21 cellular contexts compared by ENCODE assay signal in the genomic region with DNA sequence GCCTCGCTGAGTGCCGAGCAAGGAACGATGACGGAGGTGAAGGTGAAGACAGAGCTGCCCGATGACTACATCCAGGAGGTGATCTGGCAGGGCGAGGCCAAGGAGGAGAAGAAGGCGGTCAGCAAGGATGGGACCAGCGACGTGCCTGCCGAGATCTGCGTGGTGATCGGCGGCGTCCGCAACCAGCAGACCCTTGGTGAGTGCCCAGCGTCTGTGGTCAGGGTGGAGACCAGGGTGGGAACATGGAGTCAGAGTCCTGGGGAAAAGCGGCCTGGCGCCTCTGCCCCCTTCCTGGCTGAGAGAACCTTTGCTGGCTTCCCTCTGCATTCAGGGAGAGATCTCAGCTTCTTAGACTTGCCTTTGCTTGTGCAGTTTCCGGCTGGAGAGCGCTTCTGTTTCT.
DNase-seq lines count a peak whose midpoint lies in the region; ATAC-seq and TF ChIP-seq lines count a peak whose summit lies in the region.
"Had no signal": no experiment of that assay in that cellular context is flagged by ENCODE, and none has a peak within 500 bp of the region (broad histone marks: within the 10 kb centered on the region; RNA-seq: fewer than 3 reads in every experiment).

No MANE protein-coding gene starts in this region.

- peak overlapping the region; percentile 21 for H3K27ac Mint-ChIP-seq in mesothelial cell of epicardium
- peak overlapping the region; percentile 84 for H3K27ac Mint-ChIP-seq in progenitor cell of endocrine pancreas
- no peak overlapping the region for H3K27ac Mint-ChIP-seq in naive thymus-derived CD8-positive, alpha-beta T cell
- H3K27ac Mint-ChIP-seq in stimulated activated effector memory CD8-positive, alpha-beta T cell treated with anti-CD3 and anti-CD28 coated beads, Interleukin-12 subunit alpha, Interleukin-12 subunit beta, amount 100 ng/mL, for 72 hours, result no peak overlapping the region

- H3K36me3 Mint-ChIP-seq in mesothelial cell of epicardium, result peaks cover 24% of the 10 kb centered on the region
- H3K36me3 Mint-ChIP-seq in progenitor cell of endocrine pancreas (ENCODE audit: insufficient read depth), result peaks cover 12% of the 10 kb centered on the region
- peaks cover 0 to 12% (median 0%) of the 10 kb centered on the region in 3 donors for H3K36me3 Mint-ChIP-seq in naive thymus-derived CD8-positive, alpha-beta T cell
- H3K36me3 Mint-ChIP-seq in stimulated activated effector memory CD8-positive, alpha-beta T cell treated with anti-CD3 and anti-CD28 coated beads, Interleukin-12 subunit alpha, Interleukin-12 subunit beta, amount 100 ng/mL, for 72 hours, result no peaks in the 10 kb centered on the region

- H3K4me3 ChIP-seq in ascending aorta, result no peak overlapping the region
- no peak overlapping the region for H3K4me3 ChIP-seq in coronary artery
- H3K4me3 ChIP-seq: K562 had no signal

- POLR2A ChIA-PET in naive thymus-derived CD8-positive, alpha-beta T cell (lab: Charles Lee), result no interaction called here

- no peak for DNase-seq in ascending aorta (ENCODE audit: low spot score in 2 of 2)
- DNase-seq in coronary artery (ENCODE audit: low spot score), result no peak
- DNase-seq in mesothelial cell of epicardium (ENCODE audit: low spot score in 2 of 2, unreplicated experiment in 2 of 2), result no peak
- DNase-seq in progenitor cell of endocrine pancreas (ENCODE audit: low spot score, unreplicated experiment), result no peak
- no peak for DNase-seq in naive thymus-derived CD8-positive, alpha-beta T cell
- no peak for DNase-seq in stimulated activated effector memory CD8-positive, alpha-beta T cell treated with anti-CD3 and anti-CD28 coated beads, Interleukin-12 subunit alpha, Interleukin-12 subunit beta, amount 100 ng/mL, for 72 hours (ENCODE audit: low spot score in 2 of 2)
- DNase-seq: Caco-2; CD4-positive, alpha-beta memory T cell; GDM1; Kasumi-1; NCI-H1436; NCI-H187; NCI-H2081 treated with DMSO at 0.1 percent for 48 hours; NCI-H2171; NCI-H226; NCI-H510A; NCI-H69; RPMI8226 had no signal

- peaks cover 30 to 47% of the 10 kb centered on the region in 2 donors for H3K4me1 ChIP-seq in ascending aorta
- H3K4me1 ChIP-seq: Caco-2 had no signal

- H3K27me3 Mint-ChIP-seq in mesothelial cell of epicardium (ENCODE audit: low read depth) (no peaks in the 10 kb centered on the region), progenitor cell of endocrine pancreas (no peaks in the 10 kb centered on the region)
- no peaks in the 10 kb centered on the region for H3K27me3 Mint-ChIP-seq in naive thymus-derived CD8-positive, alpha-beta T cell
- H3K27me3 Mint-ChIP-seq: CD4-positive, alpha-beta memory T cell had no signal

- no peaks in the 10 kb centered on the region for H3K36me3 ChIP-seq in ascending aorta

- H3K4me1 Mint-ChIP-seq in mesothelial cell of epicardium (no peaks in the 10 kb centered on the region), progenitor cell of endocrine pancreas (ENCODE audit: low read depth) (peaks cover 8% of the 10 kb centered on the region)
- peaks cover 7 to 21% (median 12%) of the 10 kb centered on the region in 4 donors for H3K4me1 Mint-ChIP-seq in naive thymus-derived CD8-positive, alpha-beta T cell
- H3K4me1 Mint-ChIP-seq in stimulated activated effector memory CD8-positive, alpha-beta T cell treated with anti-CD3 and anti-CD28 coated beads, Interleukin-12 subunit alpha, Interleukin-12 subunit beta, amount 100 ng/mL, for 72 hours, result no peaks in the 10 kb centered on the region

- TF ChIP-seq CTCF in ascending aorta (IDR thresholded peaks at IDR 0.05) (no peak), coronary artery (IDR thresholded peaks at IDR 0.05) (no peak), mesothelial cell of epicardium (IDR thresholded peaks at IDR 0.05; ENCODE audit: unreplicated experiment) (no peak), progenitor cell of endocrine pancreas (IDR thresholded peaks at IDR 0.05; ENCODE audit: unreplicated experiment) (no peak)

- intact Hi-C loops in ascending aorta (cut with DNase I), result loop anchor here (2.0 kb wide), 1 partner anchor 60 kb away; no protein-coding TSS in a partner anchor

- H3K27ac ChIP-seq in ascending aorta (peak overlapping the region; percentile 74 to 83), coronary artery (peak overlapping the region; percentile 55 to 85)

- H3K4me3 Mint-ChIP-seq in mesothelial cell of epicardium (no peak overlapping the region), progenitor cell of endocrine pancreas (ENCODE audit: low read depth) (no peak overlapping the region)
- H3K4me3 Mint-ChIP-seq in naive thymus-derived CD8-positive, alpha-beta T cell, result no peak overlapping the region
- H3K4me3 Mint-ChIP-seq in stimulated activated effector memory CD8-positive, alpha-beta T cell treated with anti-CD3 and anti-CD28 coated beads, Interleukin-12 subunit alpha, Interleukin-12 subunit beta, amount 100 ng/mL, for 72 hours, result no peak overlapping the region
- H3K4me3 Mint-ChIP-seq: CD4-positive, alpha-beta memory T cell had no signal

- H3K9me3 ChIP-seq in ascending aorta, result no peaks in the 10 kb centered on the region
- H3K9me3 ChIP-seq: Caco-2 had no signal

- no peaks in the 10 kb centered on the region for H3K27me3 ChIP-seq in ascending aorta

- ATAC-seq in HG02884 (IDR thresholded peaks at IDR 0.05; ENCODE audit: unreplicated experiment) (no peak), GM21515 (IDR thresholded peaks at IDR 0.05; ENCODE audit: unreplicated experiment) (no peak)
- ATAC-seq in naive thymus-derived CD8-positive, alpha-beta T cell, result no peak
- ATAC-seq in stimulated activated effector memory CD8-positive, alpha-beta T cell treated with anti-CD3 and anti-CD28 coated beads, Interleukin-12 subunit alpha, Interleukin-12 subunit beta, amount 100 ng/mL, for 72 hours, result no peak
- ATAC-seq: K562 had no signal

- H3K9me3 Mint-ChIP-seq in mesothelial cell of epicardium, result no peaks in the 10 kb centered on the region
- H3K9me3 Mint-ChIP-seq in progenitor cell of endocrine pancreas (ENCODE audit: low read depth), result no peaks in the 10 kb centered on the region
- H3K9me3 Mint-ChIP-seq in naive thymus-derived CD8-positive, alpha-beta T cell, result no peaks in the 10 kb centered on the region
- no peaks in the 10 kb centered on the region for H3K9me3 Mint-ChIP-seq in stimulated activated effector memory CD8-positive, alpha-beta T cell treated with anti-CD3 and anti-CD28 coated beads, Interleukin-12 subunit alpha, Interleukin-12 subunit beta, amount 100 ng/mL, for 72 hours

Comparison
In these comparisons a context has a peak if more than half of its experiments do, and no peak if none do; other contexts are left out.
1. H3K27ac Mint-ChIP-seq: peak in mesothelial cell of epicardium (single experiment) and progenitor cell of endocrine pancreas (single experiment); none in naive thymus-derived CD8-positive, alpha-beta T cell (0 of 10) and stimulated activated effector memory CD8-positive, alpha-beta T cell treated with anti-CD3 and anti-CD28 coated beads, Interleukin-12 subunit alpha, Interleukin-12 subunit beta, amount 100 ng/mL, for 72 hours (single experiment).